ENCODE assay signal across 13 cellular contexts in the genomic region with DNA sequence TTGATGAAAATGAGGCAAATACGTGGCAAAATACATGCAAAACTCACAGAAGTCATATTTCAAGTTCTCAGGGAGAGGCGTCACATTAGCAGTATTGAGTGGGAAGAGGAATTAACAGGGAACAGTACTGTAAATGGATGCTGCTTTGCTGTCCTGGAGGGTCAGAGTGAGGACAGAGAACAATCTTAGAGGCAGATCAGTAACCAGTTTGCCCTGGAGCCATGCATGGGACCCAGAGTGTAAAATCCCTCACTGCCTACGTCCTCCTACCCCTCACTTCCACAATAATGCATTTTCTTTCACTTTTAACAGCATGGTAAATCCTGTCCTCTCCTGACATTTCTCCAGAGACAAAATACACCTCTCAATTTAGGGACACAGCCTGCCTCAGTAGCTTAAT.
A peak's percentile ranks its signal among the peaks of the same experiment; 100 is the strongest.
DNase-seq lines count a peak whose midpoint lies in the region; ATAC-seq and TF ChIP-seq lines count a peak whose summit lies in the region.
"Had no signal": no experiment of that assay in that cellular context is flagged by ENCODE, and none has a peak within 500 bp of the region (broad histone marks: within the 10 kb centered on the region; RNA-seq: fewer than 3 reads in every experiment).

No MANE protein-coding gene starts in this region.

- H3K4me3 Mint-ChIP-seq in activated CD8-positive, alpha-beta T cell treated with anti-CD3 and anti-CD28 coated beads, Interleukin-2, amount 10 ng/mL, durations not matched to agents 7 days and 5 days, result no peak overlapping the region
- H3K4me3 Mint-ChIP-seq in activated CD8-positive, alpha-beta T cell treated with anti-CD3 and anti-CD28 coated beads for 36 hours, result no peak overlapping the region
- H3K4me3 Mint-ChIP-seq: natural killer cell treated with Interleukin-12 subunit alpha and Interleukin-12 subunit beta and Interleukin-15 and Interleukin-18, amount 100 ng/mL, for 72 hours had no signal

- no peaks in the 10 kb centered on the region for H4K20me1 ChIP-seq in SK-N-SH (ENCODE audit: insufficient read depth)
- H4K20me1 ChIP-seq in OCI-LY7 (ENCODE audit: insufficient read depth, low read length), result no peaks in the 10 kb centered on the region

- CTCF ChIA-PET in activated CD8-positive, alpha-beta T cell treated with anti-CD3 and anti-CD28 coated beads, Interleukin-2, amount 10 ng/mL, durations not matched to agents 7 days and 5 days (lab: Charles Lee), result no interaction called here
- CTCF ChIA-PET in activated CD8-positive, alpha-beta T cell treated with anti-CD3 and anti-CD28 coated beads for 36 hours (lab: Charles Lee), result no interaction called here
- CTCF ChIA-PET in SK-N-SH (lab: Yijun Ruan, JAX) (interaction anchor here (0.9 kb wide), 1 partner anchor 120 kb away, joined by 5 read pairs; no protein-coding TSS in a partner anchor), OCI-LY7 (lab: Charles Lee; ENCODE audit: unreplicated experiment) (no interaction called here)

- intact Hi-C loops in activated CD8-positive, alpha-beta T cell treated with anti-CD3 and anti-CD28 coated beads for 36 hours (cut with micrococcal nuclease), result no loop called here
- intact Hi-C loops in spleen (cut with DNase I; ENCODE audit: low total_unique reads), result no loop called here
- intact Hi-C loops in OCI-LY7 (cut with micrococcal nuclease; ENCODE audit: unreplicated experiment), result loop anchor here (10.0 kb wide), 1 partner anchor 468 kb away; no protein-coding TSS in a partner anchor

- ATAC-seq in activated CD8-positive, alpha-beta T cell treated with anti-CD3 and anti-CD28 coated beads, Interleukin-2, amount 10 ng/mL, durations not matched to agents 7 days and 5 days, result no peak
- no peak for ATAC-seq in activated CD8-positive, alpha-beta T cell treated with anti-CD3 and anti-CD28 coated beads for 36 hours
- ATAC-seq in GM21529 (IDR thresholded peaks at IDR 0.05; ENCODE audit: unreplicated experiment), result no peak
- ATAC-seq: body of pancreas; natural killer cell treated with Interleukin-12 subunit alpha and Interleukin-12 subunit beta and Interleukin-15 and Interleukin-18, amount 100 ng/mL, for 72 hours had no signal

- H3K27me3 Mint-ChIP-seq in activated CD8-positive, alpha-beta T cell treated with anti-CD3 and anti-CD28 coated beads, Interleukin-2, amount 10 ng/mL, durations not matched to agents 7 days and 5 days (ENCODE audit: low read depth), result no peaks in the 10 kb centered on the region
- H3K27me3 Mint-ChIP-seq in activated CD8-positive, alpha-beta T cell treated with anti-CD3 and anti-CD28 coated beads for 36 hours, result no peaks in the 10 kb centered on the region
- H3K27me3 Mint-ChIP-seq: natural killer cell treated with Interleukin-12 subunit alpha and Interleukin-12 subunit beta and Interleukin-15 and Interleukin-18, amount 100 ng/mL, for 72 hours had no signal

- TF ChIP-seq RAD21 in SK-N-SH (IDR thresholded peaks at IDR 0.05; ENCODE audit: low read length), result 0 out of 2 replicates have a peak, but pooled peaks have one; percentile 23

- H3K4me1 ChIP-seq in SK-N-SH (ENCODE audit: control insufficient read depth in 1 of 2, insufficient read depth in 2 of 2, low read depth in 1 of 2, low read length in 1 of 2), result peaks cover 0 to 22% of the 10 kb centered on the region in 2 experiments; a peak in 3 of 4 replicates
- H3K4me1 ChIP-seq in spleen, result peaks cover 11 to 54% (median 41%) of the 10 kb centered on the region in 6 donors
- peaks cover 15% of the 10 kb centered on the region for H3K4me1 ChIP-seq in OCI-LY7 (ENCODE audit: insufficient read depth, low read length, poor library complexity, severe bottlenecking)
- H3K4me1 ChIP-seq: body of pancreas had no signal

- no peaks in the 10 kb centered on the region for H3K79me2 ChIP-seq in SK-N-SH (ENCODE audit: insufficient read depth)
- no peaks in the 10 kb centered on the region for H3K79me2 ChIP-seq in OCI-LY7 (ENCODE audit: insufficient read depth, low read depth, low read length)

- no peaks in the 10 kb centered on the region for H3K27me3 ChIP-seq in SK-N-SH (ENCODE audit: insufficient read depth)
- no peaks in the 10 kb centered on the region for H3K27me3 ChIP-seq in spleen (replicated peaks in 1 of 7)
- H3K27me3 ChIP-seq: body of pancreas had no signal

- POLR2A ChIA-PET in activated CD8-positive, alpha-beta T cell treated with anti-CD3 and anti-CD28 coated beads, Interleukin-2, amount 10 ng/mL, durations not matched to agents 7 days and 5 days (lab: Charles Lee), result no interaction called here
- POLR2A ChIA-PET in activated CD8-positive, alpha-beta T cell treated with anti-CD3 and anti-CD28 coated beads for 36 hours (lab: Charles Lee), result no interaction called here
- POLR2A ChIA-PET in SK-N-SH (lab: Yijun Ruan, JAX), result no interaction called here
- POLR2A ChIA-PET in OCI-LY7 (lab: Charles Lee), result interaction anchor here (0.6 to 0.7 kb wide), 2 partner anchors 13 to 31 kb away, joined by 3 to 4 read pairs; no protein-coding TSS in a partner anchor

- H3K36me3 Mint-ChIP-seq in activated CD8-positive, alpha-beta T cell treated with anti-CD3 and anti-CD28 coated beads, Interleukin-2, amount 10 ng/mL, durations not matched to agents 7 days and 5 days (ENCODE audit: low read depth), result peaks cover 21% of the 10 kb centered on the region
- H3K36me3 Mint-ChIP-seq in activated CD8-positive, alpha-beta T cell treated with anti-CD3 and anti-CD28 coated beads for 36 hours (ENCODE audit: low read depth), result no peaks in the 10 kb centered on the region
- H3K36me3 Mint-ChIP-seq: natural killer cell treated with Interleukin-12 subunit alpha and Interleukin-12 subunit beta and Interleukin-15 and Interleukin-18, amount 100 ng/mL, for 72 hours had no signal

- H3K4me3 ChIP-seq in SK-N-SH (ENCODE audit: low read depth in 2 of 2, low read length in 1 of 2) (no peak overlapping the region), spleen (no peak overlapping the region), OCI-LY7 (ENCODE audit: low read depth, low read length, poor library complexity, severe bottlenecking) (no peak overlapping the region)
- H3K4me3 ChIP-seq: body of pancreas had no signal

- H3K9ac ChIP-seq in SK-N-SH, result no peak overlapping the region

- H3K4me1 Mint-ChIP-seq in activated CD8-positive, alpha-beta T cell treated with anti-CD3 and anti-CD28 coated beads, Interleukin-2, amount 10 ng/mL, durations not matched to agents 7 days and 5 days (ENCODE audit: low read depth), result peaks cover 49% of the 10 kb centered on the region
- peaks cover 53% of the 10 kb centered on the region for H3K4me1 Mint-ChIP-seq in activated CD8-positive, alpha-beta T cell treated with anti-CD3 and anti-CD28 coated beads for 36 hours (ENCODE audit: low read depth)

- BruUV-seq in OCI-LY7 (replicated peaks; lab: Mats Ljungman, UMichigan), result no TSS peak

- no peak for TF ChIP-seq POLR2A in spleen (IDR thresholded peaks at IDR 0.05)

- no peak overlapping the region for H3K4me2 ChIP-seq in SK-N-SH
- no peak overlapping the region for H3K4me2 ChIP-seq in OCI-LY7 (ENCODE audit: low read length)

- H3K9me2 ChIP-seq in SK-N-SH (no peaks in the 10 kb centered on the region), OCI-LY7 (ENCODE audit: insufficient read depth, low read length) (no peaks in the 10 kb centered on the region)

- H2AFZ ChIP-seq in SK-N-SH (ENCODE audit: low read depth) (no peak overlapping the region), OCI-LY7 (ENCODE audit: low read length) (no peak overlapping the region)

- TF ChIP-seq EP300 in SK-N-SH (IDR thresholded peaks at IDR 0.05; ENCODE audit: borderline replicate concordance in 1 of 2, low read depth in 1 of 2, low read length in 1 of 2), result peak in 1 of 2 experiments; percentile 23; a peak in 1 of 4 replicates

- H3K9me3 ChIP-seq in SK-N-SH (no peaks in the 10 kb centered on the region), spleen (no peaks in the 10 kb centered on the region), OCI-LY7 (ENCODE audit: low read length) (no peaks in the 10 kb centered on the region)
- H3K9me3 ChIP-seq: body of pancreas had no signal

- TF ChIP-seq CTCF in activated CD8-positive, alpha-beta T cell treated with anti-CD3 and anti-CD28 coated beads for 36 hours (IDR thresholded peaks at IDR 0.05), result no peak
- no peak for TF ChIP-seq CTCF in SK-N-SH (IDR thresholded peaks at IDR 0.05)
- TF ChIP-seq CTCF in spleen (IDR thresholded peaks at IDR 0.05 in 8 of 11, conservative IDR thresholded peaks at IDR 0.05 in 3 of 11), result no peak
- no peak for TF ChIP-seq CTCF in OCI-LY7 (conservative IDR thresholded peaks at IDR 0.05; ENCODE audit: low read length)

- H3F3A ChIP-seq in SK-N-SH (replicated peaks; ENCODE audit: insufficient read depth), result no peaks in the 10 kb centered on the region

- H3K36me3 ChIP-seq in SK-N-SH (replicated peaks in 1 of 2; ENCODE audit: control insufficient read depth in 1 of 2, insufficient read depth in 2 of 2, low read length in 1 of 2), result no peaks in the 10 kb centered on the region
- H3K36me3 ChIP-seq in spleen, result no peaks in the 10 kb centered on the region
- H3K36me3 ChIP-seq in OCI-LY7 (ENCODE audit: insufficient read depth, low read length), result no peaks in the 10 kb centered on the region

- peak overlapping the region; percentile 27 for H3K27ac Mint-ChIP-seq in activated CD8-positive, alpha-beta T cell treated with anti-CD3 and anti-CD28 coated beads, Interleukin-2, amount 10 ng/mL, durations not matched to agents 7 days and 5 days
- H3K27ac Mint-ChIP-seq in activated CD8-positive, alpha-beta T cell treated with anti-CD3 and anti-CD28 coated beads for 36 hours, result no peak overlapping the region

- DNase-seq in activated CD8-positive, alpha-beta T cell treated with anti-CD3 and anti-CD28 coated beads, Interleukin-2, amount 10 ng/mL, durations not matched to agents 7 days and 5 days, result no peak
- DNase-seq in activated CD8-positive, alpha-beta T cell treated with anti-CD3 and anti-CD28 coated beads for 36 hours, result no peak
- DNase-seq in SK-N-SH, result peak; percentile 72
- DNase-seq in left kidney (ENCODE audit: low read depth, low spot score), result peak; percentile 49
- no peak for DNase-seq in spleen
- DNase-seq in SK-N-DZ (ENCODE audit: low spot score), result no peak
- DNase-seq in OCI-LY7 (ENCODE audit: low spot score), result no peak
- DNase-seq: activated T-cell treated with anti-CD3 and anti-CD28 coated beads, Interleukin-2, amount 50 U/mL, for 1 hour; body of pancreas; GOT3 had no signal

- 89% methylated on average over 3 of the region's 3 CpGs for WGBS in SK-N-SH (ENCODE audit: low lambda C conversion rate)
- 75 to 88% (median 84%) methylated on average over 3 of the region's 3 CpGs for WGBS in spleen, 5 donors

- no peaks in the 10 kb centered on the region for H3K9me3 Mint-ChIP-seq in activated CD8-positive, alpha-beta T cell treated with anti-CD3 and anti-CD28 coated beads, Interleukin-2, amount 10 ng/mL, durations not matched to agents 7 days and 5 days (ENCODE audit: insufficient read depth)
- no peaks in the 10 kb centered on the region for H3K9me3 Mint-ChIP-seq in activated CD8-positive, alpha-beta T cell treated with anti-CD3 and anti-CD28 coated beads for 36 hours
- H3K9me3 Mint-ChIP-seq: natural killer cell treated with Interleukin-12 subunit alpha and Interleukin-12 subunit beta and Interleukin-15 and Interleukin-18, amount 100 ng/mL, for 72 hours had no signal

- H3K27ac ChIP-seq in SK-N-SH (ENCODE audit: low read depth in 2 of 2, low read length in 1 of 2) (peak overlapping the region in 1 of 2 experiments; percentile 77; a peak in 2 of 4 replicates), spleen (peak overlapping the region in 6 of 8 donors; percentile 9 to 88 (median 69)), OCI-LY7 (ENCODE audit: low read depth, low read length, poor library complexity, severe bottlenecking) (no peak overlapping the region)
- H3K27ac ChIP-seq: body of pancreas, RWPE1 had no signal

Comparison
In these comparisons a context has a peak if more than half of its experiments do, and no peak if none do; other contexts are left out.
1. DNase-seq: peak in SK-N-SH (single experiment) and left kidney (single experiment); none in activated CD8-positive, alpha-beta T cell treated with anti-CD3 and anti-CD28 coated beads, Interleukin-2, amount 10 ng/mL, durations not matched to agents 7 days and 5 days (single experiment), activated CD8-positive, alpha-beta T cell treated with anti-CD3 and anti-CD28 coated beads for 36 hours (single experiment), spleen (single experiment), SK-N-DZ (single experiment) and OCI-LY7 (single experiment).